ENCODE assay signal across 8 cellular contexts in genomic region chr12:64205542-64205941, GRCh38.
"Had no signal": no experiment of that assay in that cellular context is flagged by ENCODE, and none has a peak within 500 bp of the region (broad histone marks: within the 10 kb centered on the region; RNA-seq: fewer than 3 reads in every experiment).

No MANE protein-coding gene starts in this region.

- H3K4me3 ChIP-seq: GM12878 had no signal

- ATAC-seq: GM12878 had no signal

- DNase-seq: GDM1, GF-D8 had no signal

- FAIRE-seq: G401.6, GM12878, GM12891, GM12892, GM18507, GM19239 had no signal
